ENCODE assay signal across 27 cellular contexts in the genomic region with DNA sequence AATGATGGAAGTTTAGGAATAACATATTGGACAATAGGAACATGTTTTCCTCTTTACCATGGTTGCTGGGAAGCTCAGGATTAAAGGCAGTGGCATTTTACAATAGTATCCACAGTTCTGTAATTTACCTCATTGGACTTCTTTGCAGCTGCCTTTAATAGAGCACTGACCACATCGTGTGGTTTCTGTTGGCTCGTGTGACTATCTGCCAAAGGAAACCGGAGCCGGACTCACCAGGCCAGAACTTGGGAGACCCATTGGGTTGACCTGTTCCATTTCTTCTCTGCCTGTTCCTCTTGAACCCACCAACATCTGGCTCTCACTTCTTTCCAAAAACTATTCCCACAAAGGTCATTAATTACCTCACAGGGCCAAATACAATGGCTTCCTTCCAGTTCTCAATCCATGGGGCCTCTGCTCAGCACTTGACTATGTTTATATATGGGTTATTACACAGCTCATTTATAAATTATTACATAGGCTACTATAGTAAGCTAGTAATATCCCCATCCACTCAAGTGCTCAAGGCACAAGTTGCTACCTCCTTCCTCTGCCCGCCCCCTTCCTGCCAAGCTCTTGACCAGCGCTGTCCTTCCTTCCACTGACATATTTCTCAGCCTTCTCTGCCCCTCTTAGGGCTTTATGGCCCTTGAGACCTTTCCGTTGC.
"Had no signal": no experiment of that assay in that cellular context is flagged by ENCODE, and none has a peak within 500 bp of the region (broad histone marks: within the 10 kb centered on the region; RNA-seq: fewer than 3 reads in every experiment).

No MANE protein-coding gene starts in this region.

- H3K4me3 ChIP-seq: adrenal gland, body of pancreas, gastrocnemius medialis, heart left ventricle had no signal

- FAIRE-seq: colon had no signal

- ATAC-seq: activated CD4-positive, alpha-beta T cell treated with anti-CD3 and anti-CD28 coated beads for 36 hours; activated CD8-positive, alpha-beta memory T cell treated with anti-CD3 and anti-CD28 coated beads, Interleukin-2, amount 10 ng/mL, durations not matched to agents 7 days and 5 days; activated CD8-positive, alpha-beta T cell treated with anti-CD3 and anti-CD28 coated beads, Interleukin-2, amount 10 ng/mL, durations not matched to agents 7 days and 5 days; activated naive CD8-positive, alpha-beta T cell treated with anti-CD3 and anti-CD28 coated beads, Interleukin-2, amount 50 U/mL, for 24 hours; body of pancreas; esophagus mucosa; foreskin keratinocyte; gastrocnemius medialis had no signal

- DNase-seq: activated CD4-positive, alpha-beta memory T cell treated with anti-CD3 and anti-CD28 coated beads for 36 hours; activated CD4-positive, alpha-beta T cell treated with anti-CD3 and anti-CD28 coated beads for 36 hours; activated CD4-positive, alpha-beta T cell treated with anti-CD3 and anti-CD28 coated beads, Interleukin-2, amount 10 ng/mL, durations not matched to agents 24 days and 14 days; activated CD4-positive, CD25-positive, alpha-beta regulatory T cell; activated CD4-positive, CD25-positive, alpha-beta regulatory T cell treated with anti-CD3 and anti-CD28 coated beads, Interleukin-2, amount 50 U/mL, for 72 hours; activated CD8-positive, alpha-beta memory T cell treated with anti-CD3 and anti-CD28 coated beads, Interleukin-2, amount 10 ng/mL, durations not matched to agents 7 days and 5 days; activated CD8-positive, alpha-beta memory T cell treated with anti-CD3 and anti-CD28 coated beads, Interleukin-2, amount 50 U/mL, for 4 hours; activated CD8-positive, alpha-beta T cell treated with anti-CD3 and anti-CD28 coated beads, Interleukin-2, amount 10 ng/mL, durations not matched to agents 7 days and 5 days; activated effector memory CD4-positive, alpha-beta T cell treated with anti-CD3 and anti-CD28 coated beads, Interleukin-2, amount 50 U/mL, for 16 hours; activated naive CD4-positive, alpha-beta T cell treated with anti-CD3 and anti-CD28 coated beads for 36 hours; activated naive CD8-positive, alpha-beta T cell treated with anti-CD3 and anti-CD28 coated beads for 36 hours; activated naive CD8-positive, alpha-beta T cell treated with anti-CD3 and anti-CD28 coated beads, Interleukin-2, amount 50 U/mL, for 24 hours; activated T-cell treated with anti-CD3 and anti-CD28 coated beads, Interleukin-2, amount 50 U/mL, for 1 hour; activated T-cell treated with anti-CD3 and anti-CD28 coated beads, Interleukin-2, amount 50 U/mL, for 48 hours; adrenal gland; amygdala; aorta; body of pancreas; caudate nucleus; effector CD8-positive, alpha-beta T cell; foreskin keratinocyte; gastrocnemius medialis; glutamatergic neuron; heart left ventricle; T-helper 2 cell had no signal
